Comparison of ENCODE assay signal across 8 cellular contexts in the genomic region with DNA sequence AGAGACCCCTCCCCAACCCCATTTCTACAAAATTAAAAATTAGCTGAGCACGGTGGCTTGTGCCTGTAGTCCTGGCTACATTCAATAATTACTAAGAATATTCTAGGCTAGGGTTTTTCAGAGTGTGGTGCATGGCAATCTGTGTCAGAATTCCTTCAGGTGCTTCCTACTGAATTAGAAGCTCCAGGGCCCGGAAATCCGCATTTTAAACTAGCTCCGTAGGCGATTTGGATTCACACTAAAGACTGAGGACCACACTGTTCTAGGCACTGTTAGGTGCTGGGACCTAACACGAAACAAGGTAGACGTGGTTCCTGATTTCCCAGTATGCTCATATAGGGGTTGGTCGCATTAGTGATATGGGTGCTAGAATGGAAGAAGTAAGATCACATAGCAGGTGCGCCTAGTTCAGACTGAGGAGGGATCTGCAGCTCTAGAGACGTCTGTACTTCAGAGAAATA. TPM values are rescaled to one million over a fixed set of nuclear protein-coding genes. Genes with fewer than 3 reads are reported as not detected.
A peak's percentile ranks its signal among the peaks of the same experiment; 100 is the strongest.
DNase-seq lines count a peak whose midpoint lies in the region; ATAC-seq and TF ChIP-seq lines count a peak whose summit lies in the region.

No MANE protein-coding gene starts in this region.

- H3K27ac Mint-ChIP-seq in brain, result peak overlapping the region; percentile 97 to 100 (median 99)

- peak overlapping the region; percentile 61 for H3K4me3 ChIP-seq in mononuclear cell (ENCODE audit: low read length)

- no peaks in the 10 kb centered on the region for H3K9me3 ChIP-seq in mononuclear cell (ENCODE audit: low read depth, low read length)

- no peak for TF ChIP-seq CTCF in brain (conservative IDR thresholded peaks at IDR 0.05)

- no peaks in the 10 kb centered on the region for H3K27me3 Mint-ChIP-seq in brain

- H3K4me3 Mint-ChIP-seq in brain, result peak overlapping the region; percentile 90 to 98 (median 97)

- peak; percentile 37 for ATAC-seq in HG03159 (IDR thresholded peaks at IDR 0.05; ENCODE audit: unreplicated experiment)

- peaks cover 6% of the 10 kb centered on the region for H3K36me3 Mint-ChIP-seq in brain

- H3K9me3 Mint-ChIP-seq in brain, result peaks cover 0 to 6% (median 2%) of the 10 kb centered on the region in 5 experiments

- peaks cover 40% of the 10 kb centered on the region for H3K4me1 ChIP-seq in mononuclear cell (ENCODE audit: insufficient read depth, low read length)

- no peaks in the 10 kb centered on the region for H3K27me3 ChIP-seq in mononuclear cell (ENCODE audit: insufficient read depth, low read length)

- peaks cover 30% of the 10 kb centered on the region for H3K4me1 Mint-ChIP-seq in brain

- peak; percentile 70 for DNase-seq in NCI-H1092 treated with DMSO at 0.1 percent for 48 hours (lab: John Stamatoyannopoulos, UW)
- DNase-seq in NCI-H1092 (lab: John Stamatoyannopoulos, UW), result no peak
- DNase-seq in GM19240 (ENCODE audit: insufficient read length, low spot score), result no peak
- no peak for DNase-seq in NCI-H2196 (lab: John Stamatoyannopoulos, UW; ENCODE audit: unreplicated experiment)
- DNase-seq in NCI-H146 (lab: John Stamatoyannopoulos, UW), result no peak

RNA-seq across cellular contexts. Expression of gene ZFAND2B, which starts 0.6 kb away (rescaled TPM):
- 40.3 TPM for polyA plus RNA-seq in brain (ENCODE audit: insufficient read depth, low read depth, low replicate concordance)
- 41.6 TPM for total RNA-seq in mononuclear cell

RNA-seq across cellular contexts. Expression of gene ABCB6, which starts 12.7 kb away (rescaled TPM):
- polyA plus RNA-seq in brain (ENCODE audit: insufficient read depth, low read depth, low replicate concordance), result 24.3 TPM
- total RNA-seq in mononuclear cell, result 1.3 TPM

RNA-seq across cellular contexts. Expression of gene ATG9A, which starts 23.4 kb away (rescaled TPM):
- polyA plus RNA-seq in brain (ENCODE audit: insufficient read depth, low read depth, low replicate concordance), result 59.1 TPM
- total RNA-seq in mononuclear cell, result 30.3 TPM

RNA-seq across cellular contexts. Expression of gene ANKZF1, which starts 23.6 kb away (rescaled TPM):
- polyA plus RNA-seq in brain (ENCODE audit: insufficient read depth, low read depth, low replicate concordance), result 19.2 TPM
- total RNA-seq in mononuclear cell, result 45.4 TPM

RNA-seq across cellular contexts. Expression of gene RETREG2, which starts 27.9 kb away (rescaled TPM):
- polyA plus RNA-seq in brain (ENCODE audit: insufficient read depth, low read depth, low replicate concordance), result 161 TPM
- total RNA-seq in mononuclear cell, result 64.0 TPM
